In the genomic region with DNA sequence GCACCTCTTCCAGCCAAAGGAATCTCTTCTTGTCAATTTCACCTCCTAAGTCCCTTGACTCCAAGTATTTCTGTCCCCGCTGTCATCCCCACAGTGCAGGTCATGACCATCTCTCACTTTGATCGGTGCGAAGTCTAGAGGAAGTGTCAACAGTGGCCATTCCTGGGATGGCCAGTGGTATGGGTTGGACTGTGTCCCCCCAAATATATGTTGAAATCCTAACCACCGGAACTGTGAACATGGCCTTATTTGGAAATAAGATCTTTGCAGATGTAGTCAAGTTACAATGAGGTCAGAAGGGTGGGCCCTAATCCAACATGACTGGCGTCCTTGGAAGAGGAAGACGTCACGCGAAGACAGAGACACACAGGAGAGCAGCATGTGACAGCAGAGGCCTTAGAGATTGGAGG, we compare ENCODE assay signal across 1 cellular context.
TF ChIP-seq lines count a peak whose summit lies in the region.

No MANE protein-coding gene starts in this region.

TF ChIP-seq in HepG2, 621 proteins besides CTCF, POLR2A, EP300 and RAD21 (continued from another document and continues in another):
- TF ChIP-seq, protein P1, sequence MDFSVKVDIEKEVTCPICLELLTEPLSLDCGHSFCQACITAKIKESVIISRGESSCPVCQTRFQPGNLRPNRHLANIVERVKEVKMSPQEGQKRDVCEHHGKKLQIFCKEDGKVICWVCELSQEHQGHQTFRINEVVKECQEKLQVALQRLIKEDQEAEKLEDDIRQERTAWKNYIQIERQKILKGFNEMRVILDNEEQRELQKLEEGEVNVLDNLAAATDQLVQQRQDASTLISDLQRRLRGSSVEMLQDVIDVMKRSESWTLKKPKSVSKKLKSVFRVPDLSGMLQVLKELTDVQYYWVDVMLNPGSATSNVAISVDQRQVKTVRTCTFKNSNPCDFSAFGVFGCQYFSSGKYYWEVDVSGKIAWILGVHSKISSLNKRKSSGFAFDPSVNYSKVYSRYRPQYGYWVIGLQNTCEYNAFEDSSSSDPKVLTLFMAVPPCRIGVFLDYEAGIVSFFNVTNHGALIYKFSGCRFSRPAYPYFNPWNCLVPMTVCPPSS (IDR thresholded peaks at IDR 0.05) = no peak
- no peak for TF ChIP-seq ZNF143 (CRISPR knock-in tag; IDR thresholded peaks at IDR 0.05)
- TF ChIP-seq CBX5 (CRISPR knock-in tag; IDR thresholded peaks at IDR 0.05; ENCODE audit: borderline replicate concordance) = 0 out of 2 replicates have a peak, but pooled peaks have one; percentile 59
- no peak for TF ChIP-seq MTA1 (CRISPR knock-in tag; IDR thresholded peaks at IDR 0.05; ENCODE audit: borderline replicate concordance)
- TF ChIP-seq ZNF629 (CRISPR knock-in tag; conservative IDR thresholded peaks at IDR 0.05) = 0 out of 2 replicates have a peak, but pooled peaks have one; percentile 27
- 0 out of 2 replicates have a peak, but pooled peaks have one; percentile 40 for TF ChIP-seq THAP11 (CRISPR knock-in tag; IDR thresholded peaks at IDR 0.05)
- TF ChIP-seq HHEX (CRISPR knock-in tag; IDR thresholded peaks at IDR 0.05) = peak; percentile 55; the same call in 1 of the 2 replicates
- TF ChIP-seq GATAD2A (CRISPR knock-in tag; IDR thresholded peaks at IDR 0.05) = peak; percentile 81
- peak; percentile 42; the same call in 1 of the 2 replicates for TF ChIP-seq SOX13 (IDR thresholded peaks at IDR 0.05)
- peak in 1 of 2 experiments; percentile 72; a peak in 2 of 4 replicates for TF ChIP-seq SOX13 (CRISPR knock-in tag; conservative IDR thresholded peaks at IDR 0.05 in 1 of 2, IDR thresholded peaks at IDR 0.05 in 1 of 2)
- TF ChIP-seq BCL6 (CRISPR knock-in tag; IDR thresholded peaks at IDR 0.05) = peak; percentile 83
- no peak for TF ChIP-seq ZNF749 (CRISPR knock-in tag; IDR thresholded peaks at IDR 0.05; ENCODE audit: borderline replicate concordance)
- TF ChIP-seq, protein P2, sequence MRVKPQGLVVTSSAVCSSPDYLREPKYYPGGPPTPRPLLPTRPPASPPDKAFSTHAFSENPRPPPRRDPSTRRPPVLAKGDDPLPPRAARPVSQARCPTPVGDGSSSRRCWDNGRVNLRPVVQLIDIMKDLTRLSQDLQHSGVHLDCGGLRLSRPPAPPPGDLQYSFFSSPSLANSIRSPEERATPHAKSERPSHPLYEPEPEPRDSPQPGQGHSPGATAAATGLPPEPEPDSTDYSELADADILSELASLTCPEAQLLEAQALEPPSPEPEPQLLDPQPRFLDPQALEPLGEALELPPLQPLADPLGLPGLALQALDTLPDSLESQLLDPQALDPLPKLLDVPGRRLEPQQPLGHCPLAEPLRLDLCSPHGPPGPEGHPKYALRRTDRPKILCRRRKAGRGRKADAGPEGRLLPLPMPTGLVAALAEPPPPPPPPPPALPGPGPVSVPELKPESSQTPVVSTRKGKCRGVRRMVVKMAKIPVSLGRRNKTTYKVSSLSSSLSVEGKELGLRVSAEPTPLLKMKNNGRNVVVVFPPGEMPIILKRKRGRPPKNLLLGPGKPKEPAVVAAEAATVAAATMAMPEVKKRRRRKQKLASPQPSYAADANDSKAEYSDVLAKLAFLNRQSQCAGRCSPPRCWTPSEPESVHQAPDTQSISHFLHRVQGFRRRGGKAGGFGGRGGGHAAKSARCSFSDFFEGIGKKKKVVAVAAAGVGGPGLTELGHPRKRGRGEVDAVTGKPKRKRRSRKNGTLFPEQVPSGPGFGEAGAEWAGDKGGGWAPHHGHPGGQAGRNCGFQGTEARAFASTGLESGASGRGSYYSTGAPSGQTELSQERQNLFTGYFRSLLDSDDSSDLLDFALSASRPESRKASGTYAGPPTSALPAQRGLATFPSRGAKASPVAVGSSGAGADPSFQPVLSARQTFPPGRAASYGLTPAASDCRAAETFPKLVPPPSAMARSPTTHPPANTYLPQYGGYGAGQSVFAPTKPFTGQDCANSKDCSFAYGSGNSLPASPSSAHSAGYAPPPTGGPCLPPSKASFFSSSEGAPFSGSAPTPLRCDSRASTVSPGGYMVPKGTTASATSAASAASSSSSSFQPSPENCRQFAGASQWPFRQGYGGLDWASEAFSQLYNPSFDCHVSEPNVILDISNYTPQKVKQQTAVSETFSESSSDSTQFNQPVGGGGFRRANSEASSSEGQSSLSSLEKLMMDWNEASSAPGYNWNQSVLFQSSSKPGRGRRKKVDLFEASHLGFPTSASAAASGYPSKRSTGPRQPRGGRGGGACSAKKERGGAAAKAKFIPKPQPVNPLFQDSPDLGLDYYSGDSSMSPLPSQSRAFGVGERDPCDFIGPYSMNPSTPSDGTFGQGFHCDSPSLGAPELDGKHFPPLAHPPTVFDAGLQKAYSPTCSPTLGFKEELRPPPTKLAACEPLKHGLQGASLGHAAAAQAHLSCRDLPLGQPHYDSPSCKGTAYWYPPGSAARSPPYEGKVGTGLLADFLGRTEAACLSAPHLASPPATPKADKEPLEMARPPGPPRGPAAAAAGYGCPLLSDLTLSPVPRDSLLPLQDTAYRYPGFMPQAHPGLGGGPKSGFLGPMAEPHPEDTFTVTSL (CRISPR knock-in tag; IDR thresholded peaks at IDR 0.05; ENCODE audit: borderline replicate concordance) = peak; percentile 84; the same call in 1 of the 2 replicates
- TF ChIP-seq ZNF337 (CRISPR knock-in tag; IDR thresholded peaks at IDR 0.05; ENCODE audit: borderline replicate concordance, low read depth) = peak; percentile 56; the same call in 1 of the 2 replicates
- TF ChIP-seq JUN (CRISPR knock-in tag; IDR thresholded peaks at IDR 0.05) = peak; percentile 52; the same call in 1 of the 2 replicates
- TF ChIP-seq ZNF263 (CRISPR knock-in tag; IDR thresholded peaks at IDR 0.05) = 0 out of 2 replicates have a peak, but pooled peaks have one; percentile 38
- TF ChIP-seq ZNF878 (CRISPR knock-in tag; IDR thresholded peaks at IDR 0.05) = peak; percentile 38; the same call in 1 of the 2 replicates
- peak; percentile 62; the same call in 1 of the 2 replicates for TF ChIP-seq GABPB1 (CRISPR knock-in tag; IDR thresholded peaks at IDR 0.05)
- no peak for TF ChIP-seq KDM5A (IDR thresholded peaks at IDR 0.05; ENCODE audit: borderline replicate concordance, low read length)
- TF ChIP-seq, protein P3, sequence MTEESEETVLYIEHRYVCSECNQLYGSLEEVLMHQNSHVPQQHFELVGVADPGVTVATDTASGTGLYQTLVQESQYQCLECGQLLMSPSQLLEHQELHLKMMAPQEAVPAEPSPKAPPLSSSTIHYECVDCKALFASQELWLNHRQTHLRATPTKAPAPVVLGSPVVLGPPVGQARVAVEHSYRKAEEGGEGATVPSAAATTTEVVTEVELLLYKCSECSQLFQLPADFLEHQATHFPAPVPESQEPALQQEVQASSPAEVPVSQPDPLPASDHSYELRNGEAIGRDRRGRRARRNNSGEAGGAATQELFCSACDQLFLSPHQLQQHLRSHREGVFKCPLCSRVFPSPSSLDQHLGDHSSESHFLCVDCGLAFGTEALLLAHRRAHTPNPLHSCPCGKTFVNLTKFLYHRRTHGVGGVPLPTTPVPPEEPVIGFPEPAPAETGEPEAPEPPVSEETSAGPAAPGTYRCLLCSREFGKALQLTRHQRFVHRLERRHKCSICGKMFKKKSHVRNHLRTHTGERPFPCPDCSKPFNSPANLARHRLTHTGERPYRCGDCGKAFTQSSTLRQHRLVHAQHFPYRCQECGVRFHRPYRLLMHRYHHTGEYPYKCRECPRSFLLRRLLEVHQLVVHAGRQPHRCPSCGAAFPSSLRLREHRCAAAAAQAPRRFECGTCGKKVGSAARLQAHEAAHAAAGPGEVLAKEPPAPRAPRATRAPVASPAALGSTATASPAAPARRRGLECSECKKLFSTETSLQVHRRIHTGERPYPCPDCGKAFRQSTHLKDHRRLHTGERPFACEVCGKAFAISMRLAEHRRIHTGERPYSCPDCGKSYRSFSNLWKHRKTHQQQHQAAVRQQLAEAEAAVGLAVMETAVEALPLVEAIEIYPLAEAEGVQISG (CRISPR knock-in tag; IDR thresholded peaks at IDR 0.05) = peak; percentile 42; the same call in 1 of the 2 replicates
- peak; percentile 42; the same call in 1 of the 2 replicates for TF ChIP-seq ARNTL (CRISPR knock-in tag; IDR thresholded peaks at IDR 0.05)
- TF ChIP-seq TCF12 (IDR thresholded peaks at IDR 0.05) = no peak
- TF ChIP-seq TCF12 (CRISPR knock-in tag; IDR thresholded peaks at IDR 0.05) = peak; percentile 68; the same call in 1 of the 2 replicates
- peak; percentile 30; the same call in 1 of the 2 replicates for TF ChIP-seq SPEN (CRISPR knock-in tag; IDR thresholded peaks at IDR 0.05; ENCODE audit: low read depth)
- 0 out of 2 replicates have a peak, but pooled peaks have one; percentile 32 for TF ChIP-seq ATF1 (CRISPR knock-in tag; IDR thresholded peaks at IDR 0.05)
- no peak for TF ChIP-seq IRX3 (CRISPR knock-in tag; IDR thresholded peaks at IDR 0.05; ENCODE audit: borderline replicate concordance, low read depth)
- peak; percentile 95 for TF ChIP-seq ZKSCAN5 (CRISPR knock-in tag; IDR thresholded peaks at IDR 0.05)
- TF ChIP-seq SIX4 (CRISPR knock-in tag; IDR thresholded peaks at IDR 0.05) = peak; percentile 94
- 0 out of 2 replicates have a peak, but pooled peaks have one; percentile 65 for TF ChIP-seq SNAPC2 (CRISPR knock-in tag; IDR thresholded peaks at IDR 0.05)
- TF ChIP-seq TOPORS (CRISPR knock-in tag; IDR thresholded peaks at IDR 0.05) = peak; percentile 63; the same call in 1 of the 2 replicates
- no peak for TF ChIP-seq CC2D1A (CRISPR knock-in tag; IDR thresholded peaks at IDR 0.05)
- 0 out of 2 replicates have a peak, but pooled peaks have one; percentile 41 for TF ChIP-seq CBFB (CRISPR knock-in tag; IDR thresholded peaks at IDR 0.05)
- TF ChIP-seq ZNF484 (CRISPR knock-in tag; IDR thresholded peaks at IDR 0.05; ENCODE audit: borderline replicate concordance, low read depth) = no peak
- TF ChIP-seq ZNF652 (CRISPR knock-in tag; IDR thresholded peaks at IDR 0.05; ENCODE audit: borderline replicate concordance, low read depth) = peak; percentile 38; the same call in 1 of the 2 replicates
- TF ChIP-seq, protein P4, sequence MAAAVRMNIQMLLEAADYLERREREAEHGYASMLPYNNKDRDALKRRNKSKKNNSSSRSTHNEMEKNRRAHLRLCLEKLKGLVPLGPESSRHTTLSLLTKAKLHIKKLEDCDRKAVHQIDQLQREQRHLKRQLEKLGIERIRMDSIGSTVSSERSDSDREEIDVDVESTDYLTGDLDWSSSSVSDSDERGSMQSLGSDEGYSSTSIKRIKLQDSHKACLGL (CRISPR knock-in tag; IDR thresholded peaks at IDR 0.05) = no peak
- peak in 1 of 2 experiments; percentile 74; a peak in 1 of 4 replicates for TF ChIP-seq KLF16 (CRISPR knock-in tag; IDR thresholded peaks at IDR 0.05)
- peak; percentile 66; the same call in 1 of the 2 replicates for TF ChIP-seq CREM (IDR thresholded peaks at IDR 0.05)
- no peak for TF ChIP-seq CREM (CRISPR knock-in tag; IDR thresholded peaks at IDR 0.05)
- TF ChIP-seq CBX2 (IDR thresholded peaks at IDR 0.05; ENCODE audit: low read depth, low read length) = no peak
- peak; percentile 83; the same call in 1 of the 2 replicates for TF ChIP-seq CBX2 (CRISPR knock-in tag; IDR thresholded peaks at IDR 0.05; ENCODE audit: low read depth)
- TF ChIP-seq ZNF264 (CRISPR knock-in tag; IDR thresholded peaks at IDR 0.05) = peak; percentile 89
- 0 out of 2 replicates have a peak, but pooled peaks have one; percentile 64 for TF ChIP-seq ZSCAN21 (CRISPR knock-in tag; IDR thresholded peaks at IDR 0.05; ENCODE audit: borderline replicate concordance)
- TF ChIP-seq SALL1 (CRISPR knock-in tag; IDR thresholded peaks at IDR 0.05) = peak; percentile 91
- TF ChIP-seq, protein P5, sequence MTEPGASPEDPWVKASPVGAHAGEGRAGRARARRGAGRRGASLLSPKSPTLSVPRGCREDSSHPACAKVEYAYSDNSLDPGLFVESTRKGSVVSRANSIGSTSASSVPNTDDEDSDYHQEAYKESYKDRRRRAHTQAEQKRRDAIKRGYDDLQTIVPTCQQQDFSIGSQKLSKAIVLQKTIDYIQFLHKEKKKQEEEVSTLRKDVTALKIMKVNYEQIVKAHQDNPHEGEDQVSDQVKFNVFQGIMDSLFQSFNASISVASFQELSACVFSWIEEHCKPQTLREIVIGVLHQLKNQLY (CRISPR knock-in tag; IDR thresholded peaks at IDR 0.05) = peak; percentile 70; the same call in 1 of the 2 replicates
- peak; percentile 89; the same call in 1 of the 2 replicates for TF ChIP-seq TRIM24 (CRISPR knock-in tag; IDR thresholded peaks at IDR 0.05)
- TF ChIP-seq CHD2 (IDR thresholded peaks at IDR 0.05; ENCODE audit: low read depth, low read length) = no peak
- TF ChIP-seq ZNF720 (CRISPR knock-in tag; IDR thresholded peaks at IDR 0.05) = no peak
- TF ChIP-seq ZNF296 (CRISPR knock-in tag; conservative IDR thresholded peaks at IDR 0.05) = peak; percentile 96
- peak; percentile 70; the same call in 1 of the 2 replicates for TF ChIP-seq ERF (CRISPR knock-in tag; IDR thresholded peaks at IDR 0.05)
- peak; percentile 61; the same call in 1 of the 2 replicates for TF ChIP-seq DPF2 (CRISPR knock-in tag; IDR thresholded peaks at IDR 0.05; ENCODE audit: borderline replicate concordance, low read depth)
- TF ChIP-seq NFKBIZ (CRISPR knock-in tag; IDR thresholded peaks at IDR 0.05) = no peak
- TF ChIP-seq ZNF614 (CRISPR knock-in tag; IDR thresholded peaks at IDR 0.05; ENCODE audit: borderline replicate concordance) = 0 out of 2 replicates have a peak, but pooled peaks have one; percentile 42
- peak; percentile 56; the same call in 1 of the 2 replicates for TF ChIP-seq ZMYM3 (CRISPR knock-in tag; IDR thresholded peaks at IDR 0.05)
- TF ChIP-seq NBN (conservative IDR thresholded peaks at IDR 0.05) = no peak
- peak; percentile 84 for TF ChIP-seq TCF7 (IDR thresholded peaks at IDR 0.05; ENCODE audit: low read depth)
- peak; percentile 75 for TF ChIP-seq RNF2 (conservative IDR thresholded peaks at IDR 0.05; ENCODE audit: low read depth)
- TF ChIP-seq NCOA5 (CRISPR knock-in tag; IDR thresholded peaks at IDR 0.05) = no peak
- peak; percentile 92 for TF ChIP-seq MED1 (CRISPR knock-in tag; IDR thresholded peaks at IDR 0.05)
- no peak for TF ChIP-seq EED (CRISPR knock-in tag; IDR thresholded peaks at IDR 0.05)
- TF ChIP-seq, protein P6, sequence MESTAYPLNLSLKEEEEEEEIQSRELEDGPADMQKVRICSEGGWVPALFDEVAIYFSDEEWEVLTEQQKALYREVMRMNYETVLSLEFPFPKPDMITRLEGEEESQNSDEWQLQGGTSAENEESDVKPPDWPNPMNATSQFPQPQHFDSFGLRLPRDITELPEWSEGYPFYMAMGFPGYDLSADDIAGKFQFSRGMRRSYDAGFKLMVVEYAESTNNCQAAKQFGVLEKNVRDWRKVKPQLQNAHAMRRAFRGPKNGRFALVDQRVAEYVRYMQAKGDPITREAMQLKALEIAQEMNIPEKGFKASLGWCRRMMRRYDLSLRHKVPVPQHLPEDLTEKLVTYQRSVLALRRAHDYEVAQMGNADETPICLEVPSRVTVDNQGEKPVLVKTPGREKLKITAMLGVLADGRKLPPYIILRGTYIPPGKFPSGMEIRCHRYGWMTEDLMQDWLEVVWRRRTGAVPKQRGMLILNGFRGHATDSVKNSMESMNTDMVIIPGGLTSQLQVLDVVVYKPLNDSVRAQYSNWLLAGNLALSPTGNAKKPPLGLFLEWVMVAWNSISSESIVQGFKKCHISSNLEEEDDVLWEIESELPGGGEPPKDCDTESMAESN (CRISPR knock-in tag; conservative IDR thresholded peaks at IDR 0.05) = 0 out of 2 replicates have a peak, but pooled peaks have one; percentile 41
- peak; percentile 92 for TF ChIP-seq ZBTB21 (CRISPR knock-in tag; IDR thresholded peaks at IDR 0.05)
